ENCODE assay signal across 19 cellular contexts in genomic region chr1:28322209-28322608, GRCh38. TPM values are rescaled to one million over a fixed set of nuclear protein-coding genes. Genes with fewer than 3 reads are reported as not detected.
DNase-seq lines count a peak whose midpoint lies in the region; ATAC-seq, FAIRE-seq and TF ChIP-seq lines count a peak whose summit lies in the region.
"Had no signal": no experiment of that assay in that cellular context is flagged by ENCODE, and none has a peak within 500 bp of the region (broad histone marks: within the 10 kb centered on the region; RNA-seq: fewer than 3 reads in every experiment).

No MANE protein-coding gene starts in this region.

- H3K9me3 Mint-ChIP-seq in progenitor cell of endocrine pancreas (ENCODE audit: low read depth), result no peaks in the 10 kb centered on the region
- H3K9me3 Mint-ChIP-seq: endodermal cell had no signal

- H3K4me1 Mint-ChIP-seq in progenitor cell of endocrine pancreas (ENCODE audit: low read depth), result peaks cover 12% of the 10 kb centered on the region

- no peaks in the 10 kb centered on the region for H3K36me3 ChIP-seq in bronchial epithelial cell (ENCODE audit: control insufficient read depth, insufficient read depth, low read length)
- H3K36me3 ChIP-seq: vagina had no signal

- H3K27ac Mint-ChIP-seq in progenitor cell of endocrine pancreas, result peak overlapping the region; percentile 16
- H3K27ac Mint-ChIP-seq: endodermal cell had no signal

- TF ChIP-seq CTCF in bronchial epithelial cell (IDR thresholded peaks at IDR 0.05; ENCODE audit: insufficient read depth, low read length, severe bottlenecking) (no peak), progenitor cell of endocrine pancreas (IDR thresholded peaks at IDR 0.05; ENCODE audit: unreplicated experiment) (no peak)

- peak; percentile 87 for ATAC-seq in HG03354 (IDR thresholded peaks at IDR 0.05; ENCODE audit: poor library complexity, severe bottlenecking, unreplicated experiment)
- no peak for ATAC-seq in stimulated activated naive CD8-positive, alpha-beta T cell treated with anti-CD3 and anti-CD28 coated beads, Interleukin-15, Interleukin-2, amounts not matched to agents 100 U/mL and 50 U/mL, for 24 hours

- H3K27me3 ChIP-seq in bronchial epithelial cell (ENCODE audit: control insufficient read depth, insufficient read depth, low read length), result no peaks in the 10 kb centered on the region
- H3K27me3 ChIP-seq: vagina had no signal

- no peak overlapping the region for H3K4me3 ChIP-seq in bronchial epithelial cell (ENCODE audit: low read depth, low read length)
- H3K4me3 ChIP-seq: lung, vagina had no signal

- no peaks in the 10 kb centered on the region for H3K36me3 Mint-ChIP-seq in progenitor cell of endocrine pancreas (ENCODE audit: insufficient read depth)

- no peaks in the 10 kb centered on the region for H3K27me3 Mint-ChIP-seq in progenitor cell of endocrine pancreas

- no peak for FAIRE-seq in bronchial epithelial cell (lab: Jason Lieb, UNC)
- FAIRE-seq: astrocyte, GM12891 had no signal

- DNase-seq in NCI-H748 (lab: John Stamatoyannopoulos, UW; ENCODE audit: unreplicated experiment), result peak; percentile 23
- DNase-seq in NCI-H748 treated with DMSO at 0.1 percent for 48 hours (lab: John Stamatoyannopoulos, UW), result no peak
- DNase-seq in bronchial epithelial cell (ENCODE audit: low read depth), result peak; percentile 21
- no peak for DNase-seq in progenitor cell of endocrine pancreas (ENCODE audit: low spot score, unreplicated experiment)
- DNase-seq in stimulated activated naive CD8-positive, alpha-beta T cell treated with anti-CD3 and anti-CD28 coated beads, Interleukin-15, Interleukin-2, amounts not matched to agents 100 U/mL and 50 U/mL, for 24 hours, result no peak
- no peak for DNase-seq in NCI-H2029 (lab: John Stamatoyannopoulos, UW)
- no peak for DNase-seq in dedifferentiated amniotic fluid mesenchymal stem cell (ENCODE audit: extremely low spot score)
- DNase-seq: activated CD4-positive, alpha-beta T cell treated with anti-CD3 and anti-CD28 coated beads for 1 hour; DND-41; endodermal cell; glutamatergic neuron; NCI-H1048; nucleus accumbens; stimulated activated CD4-positive, alpha-beta T cell treated with anti-CD3 and anti-CD28 coated beads, Interleukin-15, amount 100 ng/mL, for 24 hours had no signal

- no peak overlapping the region for H3K4me3 Mint-ChIP-seq in progenitor cell of endocrine pancreas (ENCODE audit: low read depth)
- H3K4me3 Mint-ChIP-seq: endodermal cell had no signal

RNA-seq across cellular contexts. Expression of gene MED18, which starts 6.6 kb away (rescaled TPM):
- 55.0 and 59.5 TPM in 2 replicates for total RNA-seq in bronchial epithelial cell
- total RNA-seq in progenitor cell of endocrine pancreas, result 13.2 and 13.3 TPM in 2 replicates

RNA-seq across cellular contexts. Expression of gene PHACTR4, which starts 47.3 kb away (rescaled TPM):
- total RNA-seq in bronchial epithelial cell (3.2 and 6.7 TPM in 2 replicates), progenitor cell of endocrine pancreas (74.6 and 80.6 TPM in 2 replicates)

Comparison
In these comparisons a context has a peak if more than half of its experiments do, and no peak if none do; other contexts are left out.
1. DNase-seq: peak in NCI-H748 (single experiment) and bronchial epithelial cell (single experiment); none in NCI-H748 treated with DMSO at 0.1 percent for 48 hours (single experiment), progenitor cell of endocrine pancreas (single experiment), stimulated activated naive CD8-positive, alpha-beta T cell treated with anti-CD3 and anti-CD28 coated beads, Interleukin-15, Interleukin-2, amounts not matched to agents 100 U/mL and 50 U/mL, for 24 hours (single experiment), NCI-H2029 (single experiment) and dedifferentiated amniotic fluid mesenchymal stem cell (single experiment).